7 cellular contexts compared by ENCODE assay signal in genomic region chr7:25894002-25894901, GRCh38.
A peak's percentile ranks its signal among the peaks of the same experiment; 100 is the strongest.
DNase-seq lines count a peak whose midpoint lies in the region; ATAC-seq and TF ChIP-seq lines count a peak whose summit lies in the region.

No MANE protein-coding gene starts in this region.

- H3F3A ChIP-seq in SK-N-SH (replicated peaks; ENCODE audit: insufficient read depth) = no peaks in the 10 kb centered on the region

- TF ChIP-seq RAD21 in SK-N-SH (IDR thresholded peaks at IDR 0.05; ENCODE audit: low read length) = no peak

- H3K4me2 ChIP-seq in SK-N-SH = no peak overlapping the region

- no peak overlapping the region for H3K4me3 Mint-ChIP-seq in endothelial cell (ENCODE audit: unreplicated experiment)
- H3K4me3 Mint-ChIP-seq in stimulated activated naive B cell treated with anti-CD40 and anti-IgM and Interleukin-4, amounts not matched to agents 10 μg/mL and 1 μg/mL and 100 μg/mL, for 72 hours = peak overlapping the region in 1 of 2 donors; percentile 62
- no peak overlapping the region for H3K4me3 Mint-ChIP-seq in glutamatergic neuron (ENCODE audit: unreplicated experiment)

- H3K36me3 Mint-ChIP-seq in endothelial cell (ENCODE audit: low read depth, unreplicated experiment) (no peaks in the 10 kb centered on the region), glutamatergic neuron (ENCODE audit: unreplicated experiment) (no peaks in the 10 kb centered on the region)
- no peaks in the 10 kb centered on the region for H3K36me3 Mint-ChIP-seq in stimulated activated naive B cell treated with anti-CD40 and anti-IgM and Interleukin-4, amounts not matched to agents 10 μg/mL and 1 μg/mL and 100 μg/mL, for 72 hours

- H3K4me3 ChIP-seq in SK-N-SH (ENCODE audit: low read depth in 2 of 2, low read length in 1 of 2) = no peak overlapping the region

- POLR2A ChIA-PET in SK-N-SH (lab: Yijun Ruan, JAX) = interaction anchor here (1.7 kb wide), 1 partner anchor 306 kb away, joined by 4 read pairs; no protein-coding TSS in a partner anchor

- H3K27me3 Mint-ChIP-seq in endothelial cell (ENCODE audit: unreplicated experiment) (peaks cover 3% of the 10 kb centered on the region), glutamatergic neuron (ENCODE audit: unreplicated experiment) (peaks cover 5% of the 10 kb centered on the region)
- peaks cover 47 to 49% of the 10 kb centered on the region in 2 donors for H3K27me3 Mint-ChIP-seq in stimulated activated naive B cell treated with anti-CD40 and anti-IgM and Interleukin-4, amounts not matched to agents 10 μg/mL and 1 μg/mL and 100 μg/mL, for 72 hours

- H3K4me1 ChIP-seq in SK-N-SH (ENCODE audit: control insufficient read depth in 1 of 2, insufficient read depth in 2 of 2, low read depth in 1 of 2, low read length in 1 of 2) = peaks cover 0 to 14% of the 10 kb centered on the region in 2 experiments; a peak in 2 of 4 replicates

- H2AFZ ChIP-seq in SK-N-SH (ENCODE audit: low read depth) = peak overlapping the region; percentile 90; the same call in 1 of the 2 replicates

- ATAC-seq in GM19438 (IDR thresholded peaks at IDR 0.05; ENCODE audit: low read depth, unreplicated experiment) (peak; percentile 58), HG03378 (IDR thresholded peaks at IDR 0.05; ENCODE audit: unreplicated experiment) (peak; percentile 59)
- peak; percentile 36 to 48 for ATAC-seq in stimulated activated naive B cell treated with anti-CD40 and anti-IgM and Interleukin-4, amounts not matched to agents 10 μg/mL and 1 μg/mL and 100 μg/mL, for 72 hours (replicated peaks)

- in situ Hi-C loops in G401 (cut with HindIII; ENCODE audit: low sequenced_read_pairs) = loop anchor here (10.0 kb wide), 2 partner anchors 161 to 291 kb away; no protein-coding TSS in a partner anchor

- no peaks in the 10 kb centered on the region for H3K79me2 ChIP-seq in SK-N-SH (ENCODE audit: insufficient read depth)

- TF ChIP-seq EP300 in SK-N-SH (IDR thresholded peaks at IDR 0.05; ENCODE audit: borderline replicate concordance in 1 of 2, low read depth in 1 of 2, low read length in 1 of 2) = no peak

- H3K9me3 Mint-ChIP-seq in endothelial cell (ENCODE audit: unreplicated experiment) = no peaks in the 10 kb centered on the region
- H3K9me3 Mint-ChIP-seq in stimulated activated naive B cell treated with anti-CD40 and anti-IgM and Interleukin-4, amounts not matched to agents 10 μg/mL and 1 μg/mL and 100 μg/mL, for 72 hours = no peaks in the 10 kb centered on the region
- H3K9me3 Mint-ChIP-seq in glutamatergic neuron (ENCODE audit: unreplicated experiment) = no peaks in the 10 kb centered on the region

- TF ChIP-seq CTCF in SK-N-SH (IDR thresholded peaks at IDR 0.05) = no peak
- TF ChIP-seq CTCF in endothelial cell (IDR thresholded peaks at IDR 0.05; ENCODE audit: unreplicated experiment) = no peak
- TF ChIP-seq CTCF in glutamatergic neuron (IDR thresholded peaks at IDR 0.05; ENCODE audit: partially characterized antibody, unreplicated experiment) = no peak

- H3K27ac Mint-ChIP-seq in endothelial cell (ENCODE audit: unreplicated experiment) (peak overlapping the region; percentile 18), glutamatergic neuron (ENCODE audit: unreplicated experiment) (no peak overlapping the region)
- H3K27ac Mint-ChIP-seq in stimulated activated naive B cell treated with anti-CD40 and anti-IgM and Interleukin-4, amounts not matched to agents 10 μg/mL and 1 μg/mL and 100 μg/mL, for 72 hours = no peak overlapping the region

- H3K9ac ChIP-seq in SK-N-SH = no peak overlapping the region

- DNase-seq in G401 (ENCODE audit: low spot score) (peak; percentile 68), SK-N-SH (peak; percentile 25), endothelial cell (ENCODE audit: low spot score) (peak; percentile 24), glutamatergic neuron (no peak)
- DNase-seq in stimulated activated naive B cell treated with anti-CD40 and anti-IgM and Interleukin-4, amounts not matched to agents 10 μg/mL and 1 μg/mL and 100 μg/mL, for 72 hours = no peak

- H3K4me1 Mint-ChIP-seq in endothelial cell (ENCODE audit: unreplicated experiment) (peaks cover 26% of the 10 kb centered on the region), glutamatergic neuron (ENCODE audit: low read depth, unreplicated experiment) (peaks cover 19% of the 10 kb centered on the region)
- peaks cover 27 to 39% of the 10 kb centered on the region in 2 donors for H3K4me1 Mint-ChIP-seq in stimulated activated naive B cell treated with anti-CD40 and anti-IgM and Interleukin-4, amounts not matched to agents 10 μg/mL and 1 μg/mL and 100 μg/mL, for 72 hours

- H3K36me3 ChIP-seq in SK-N-SH (replicated peaks in 1 of 2; ENCODE audit: control insufficient read depth in 1 of 2, insufficient read depth in 2 of 2, low read length in 1 of 2) = no peaks in the 10 kb centered on the region

- 86% methylated on average over 7 of the region's 7 CpGs for WGBS in SK-N-SH (ENCODE audit: low lambda C conversion rate)

- H3K9me2 ChIP-seq in SK-N-SH = no peaks in the 10 kb centered on the region

- no peaks in the 10 kb centered on the region for H4K20me1 ChIP-seq in SK-N-SH (ENCODE audit: insufficient read depth)

- CTCF ChIA-PET in SK-N-SH (lab: Yijun Ruan, JAX) = interaction anchor here (0.6 to 15.2 kb wide), 68 partner anchors 7 to 1285 kb away, joined by 3 to 603 read pairs (median 7); partner anchors contain the start of genes CBX3, HNRNPA2B1, HOXA5 and HOXA7

- peaks cover 9% of the 10 kb centered on the region; the same call in 1 of the 2 replicates for H3K27me3 ChIP-seq in SK-N-SH (ENCODE audit: insufficient read depth)

- no peak overlapping the region for H3K27ac ChIP-seq in SK-N-SH (ENCODE audit: low read depth in 2 of 2, low read length in 1 of 2)

- H3K9me3 ChIP-seq in SK-N-SH = no peaks in the 10 kb centered on the region

TF ChIP-seq in SK-N-SH, 30 proteins besides CTCF, POLR2A, EP300 and RAD21:
- TF ChIP-seq PBX3 (IDR thresholded peaks at IDR 0.05) (no peak), RCOR1 (IDR thresholded peaks at IDR 0.05; ENCODE audit: low read length) (no peak), FOSL2 (IDR thresholded peaks at IDR 0.05; ENCODE audit: borderline replicate concordance, low read depth) (no peak), RXRA (IDR thresholded peaks at IDR 0.05; ENCODE audit: borderline replicate concordance, low read depth) (no peak), RFX5 (IDR thresholded peaks at IDR 0.05; ENCODE audit: low read length) (no peak), YY1 (IDR thresholded peaks at IDR 0.05; ENCODE audit: low read depth) (no peak), FOXJ3 (CRISPR knock-in tag; IDR thresholded peaks at IDR 0.05) (no peak), ZBTB33 (IDR thresholded peaks at IDR 0.05; ENCODE audit: borderline replicate concordance, low read depth) (no peak), TEAD4 (IDR thresholded peaks at IDR 0.05; ENCODE audit: borderline replicate concordance, insufficient read depth) (no peak), GABPA (IDR thresholded peaks at IDR 0.05; ENCODE audit: low read depth) (no peak), NFIC (IDR thresholded peaks at IDR 0.05; ENCODE audit: borderline replicate concordance) (no peak), SIN3A (IDR thresholded peaks at IDR 0.05; ENCODE audit: borderline replicate concordance, low read depth, low read length) (no peak), GATA2 (CRISPR knock-in tag; IDR thresholded peaks at IDR 0.05) (no peak), IRF3 (IDR thresholded peaks at IDR 0.05; ENCODE audit: low read depth, low read length) (no peak), SMC3 (IDR thresholded peaks at IDR 0.05; ENCODE audit: low read depth, low read length) (no peak)

Comparison
In these comparisons a context has a peak if more than half of its experiments do, and no peak if none do; other contexts are left out.
1. DNase-seq: peak in G401 (single experiment), SK-N-SH (single experiment) and endothelial cell (single experiment); none in stimulated activated naive B cell treated with anti-CD40 and anti-IgM and Interleukin-4, amounts not matched to agents 10 μg/mL and 1 μg/mL and 100 μg/mL, for 72 hours (single experiment) and glutamatergic neuron (single experiment).
2. Peak in every context shown above with its lines, with median percentiles within 50 percentile points of each other: ATAC-seq.